13 cellular contexts compared by ENCODE assay signal in genomic region chr11:67486481-67487195, GRCh38. TPM values are rescaled to one million over a fixed set of nuclear protein-coding genes. Genes with fewer than 3 reads are reported as not detected.
DNase-seq lines count a peak whose midpoint lies in the region; ATAC-seq lines count a peak whose summit lies in the region.
"Had no signal": no experiment of that assay in that cellular context is flagged by ENCODE, and none has a peak within 500 bp of the region (broad histone marks: within the 10 kb centered on the region; RNA-seq: fewer than 3 reads in every experiment).

No MANE protein-coding gene starts in this region.

- H3K36me3 ChIP-seq in neuronal stem cell (replicated peaks in 1 of 2; ENCODE audit: control insufficient read depth in 2 of 2, insufficient read depth in 2 of 2, low read length in 2 of 2) = peaks cover 24 to 49% of the 10 kb centered on the region in 2 donors

- H3K4me1 Mint-ChIP-seq in activated CD4-positive, alpha-beta T cell treated with anti-CD3 and anti-CD28 coated beads, Interleukin-2, amount 10 ng/mL, durations not matched to agents 24 days and 14 days = peaks cover 59% of the 10 kb centered on the region
- peaks cover 68% of the 10 kb centered on the region for H3K4me1 Mint-ChIP-seq in activated T-cell treated with anti-CD3 and anti-CD28 coated beads, Interleukin-2, amount 50 U/mL, for 4 hours (ENCODE audit: low read depth)

- H3K9me3 ChIP-seq in neuronal stem cell (replicated peaks in 1 of 2; ENCODE audit: control insufficient read depth in 2 of 2, insufficient read depth in 1 of 2, low read depth in 1 of 2, low read length in 2 of 2) = peaks cover 0 to 3% of the 10 kb centered on the region in 2 donors
- H3K9me3 ChIP-seq: A549, SK-N-SH had no signal

- H3K27ac ChIP-seq in neuronal stem cell (replicated peaks; ENCODE audit: low read length) = no peak overlapping the region
- H3K27ac ChIP-seq: A549, foreskin keratinocyte had no signal

- no peak overlapping the region for H3K18ac ChIP-seq in neuronal stem cell (ENCODE audit: low read length)

- no peak overlapping the region for H2AK5ac ChIP-seq in neuronal stem cell (ENCODE audit: low read depth, low read length)

- peaks cover 6% of the 10 kb centered on the region for H3K9me3 Mint-ChIP-seq in activated CD4-positive, alpha-beta T cell treated with anti-CD3 and anti-CD28 coated beads, Interleukin-2, amount 10 ng/mL, durations not matched to agents 24 days and 14 days
- H3K9me3 Mint-ChIP-seq in activated T-cell treated with anti-CD3 and anti-CD28 coated beads, Interleukin-2, amount 50 U/mL, for 4 hours = no peaks in the 10 kb centered on the region

- no peak overlapping the region for H2BK12ac ChIP-seq in neuronal stem cell (ENCODE audit: low read length)

- no peak overlapping the region for H2BK15ac ChIP-seq in neuronal stem cell (ENCODE audit: low read length)

- no peak overlapping the region for H3K14ac ChIP-seq in neuronal stem cell (ENCODE audit: low read length)

- no peak overlapping the region for H3K4ac ChIP-seq in neuronal stem cell (ENCODE audit: low read length)

- H3K4me1 ChIP-seq in neuronal stem cell (ENCODE audit: control insufficient read depth in 2 of 2, insufficient read depth in 1 of 2, low read depth in 1 of 2, low read length in 2 of 2) = peaks cover 4 to 7% of the 10 kb centered on the region in 2 donors
- H3K4me1 ChIP-seq: foreskin keratinocyte had no signal

- no peak overlapping the region for H4K91ac ChIP-seq in neuronal stem cell (ENCODE audit: low read depth, low read length, poor library complexity)

- intact Hi-C loops in activated CD4-positive, alpha-beta T cell treated with anti-CD3 and anti-CD28 coated beads, Interleukin-2, amount 10 ng/mL, durations not matched to agents 24 days and 14 days (cut with micrococcal nuclease) = loop anchor here (1.0 to 10.0 kb wide), 3 partner anchors 20 to 532 kb away; partner anchors contain the start of genes PC and PTPRCAP

- H3K4me3 ChIP-seq in neuronal stem cell (ENCODE audit: low read length in 2 of 2) = no peak overlapping the region
- H3K4me3 ChIP-seq: A549 had no signal

- no CpG with 5 or more reads among the region's 20 CpGs for WGBS in neuronal stem cell (ENCODE audit: extremely low coverage in 2 of 2, insufficient read length in 2 of 2, insufficient replicate concordance in 1 of 2), 2 donors

- peak overlapping the region; percentile 21 for H3K9ac ChIP-seq in neuronal stem cell (ENCODE audit: low read depth, low read length, poor library complexity)
- H3K9ac ChIP-seq: SK-N-SH had no signal

- no peaks in the 10 kb centered on the region for H3K27me3 Mint-ChIP-seq in activated CD4-positive, alpha-beta T cell treated with anti-CD3 and anti-CD28 coated beads, Interleukin-2, amount 10 ng/mL, durations not matched to agents 24 days and 14 days
- no peaks in the 10 kb centered on the region for H3K27me3 Mint-ChIP-seq in activated T-cell treated with anti-CD3 and anti-CD28 coated beads, Interleukin-2, amount 50 U/mL, for 4 hours (ENCODE audit: low read depth)

- no peak overlapping the region for H3K4me2 ChIP-seq in neuronal stem cell (ENCODE audit: insufficient read depth, low read length, poor library complexity, severe bottlenecking)
- H3K4me2 ChIP-seq: A549, SK-N-SH had no signal

- no peak overlapping the region for H4K8ac ChIP-seq in neuronal stem cell (ENCODE audit: low read depth, low read length)

- no peaks in the 10 kb centered on the region for H3K27me3 ChIP-seq in neuronal stem cell (ENCODE audit: control insufficient read depth in 3 of 3, insufficient read depth in 3 of 3, low read depth in 1 of 3, low read length in 3 of 3)
- H3K27me3 ChIP-seq: foreskin keratinocyte had no signal

- H2AFZ ChIP-seq in neuronal stem cell (ENCODE audit: low read length) = no peak overlapping the region

- peak; percentile 31 for ATAC-seq in HG02642 (IDR thresholded peaks at IDR 0.05; ENCODE audit: poor library complexity, unreplicated experiment)
- no peak for ATAC-seq in activated T-cell treated with anti-CD3 and anti-CD28 coated beads, Interleukin-2, amount 50 U/mL, for 4 hours
- ATAC-seq: A549, foreskin keratinocyte had no signal

- peak; percentile 79 for DNase-seq in activated CD4-positive, alpha-beta T cell treated with anti-CD3 and anti-CD28 coated beads, Interleukin-2, amount 10 ng/mL, durations not matched to agents 24 days and 14 days
- no peak for DNase-seq in activated CD4-positive, alpha-beta T cell treated with anti-CD3 and anti-CD28 coated beads for 4 hours
- DNase-seq in activated T-cell treated with anti-CD3 and anti-CD28 coated beads, Interleukin-2, amount 50 U/mL, for 4 hours = no peak
- no peak for DNase-seq in neuronal stem cell (ENCODE audit: low spot score)
- no peak for DNase-seq in NCI-H1048 (lab: John Stamatoyannopoulos, UW)
- no peak for DNase-seq in NCI-H526 (lab: John Stamatoyannopoulos, UW)
- DNase-seq in glomerular visceral epithelial cell (ENCODE audit: extremely low spot score) = no peak
- DNase-seq: foreskin keratinocyte, midbrain, NCI-H1930, SK-N-SH had no signal

- H3K4me3 Mint-ChIP-seq in activated CD4-positive, alpha-beta T cell treated with anti-CD3 and anti-CD28 coated beads, Interleukin-2, amount 10 ng/mL, durations not matched to agents 24 days and 14 days = peak overlapping the region; percentile 96
- peak overlapping the region; percentile 66 for H3K4me3 Mint-ChIP-seq in activated T-cell treated with anti-CD3 and anti-CD28 coated beads, Interleukin-2, amount 50 U/mL, for 4 hours

- peak overlapping the region; percentile 95 for H3K23ac ChIP-seq in neuronal stem cell (ENCODE audit: low read depth, low read length, poor library complexity)

- H2BK120ac ChIP-seq in neuronal stem cell (ENCODE audit: low read depth, low read length) = no peak overlapping the region

- peak overlapping the region; percentile 99 for H3K27ac Mint-ChIP-seq in activated CD4-positive, alpha-beta T cell treated with anti-CD3 and anti-CD28 coated beads, Interleukin-2, amount 10 ng/mL, durations not matched to agents 24 days and 14 days

- peaks cover 62% of the 10 kb centered on the region for H3K36me3 Mint-ChIP-seq in activated CD4-positive, alpha-beta T cell treated with anti-CD3 and anti-CD28 coated beads, Interleukin-2, amount 10 ng/mL, durations not matched to agents 24 days and 14 days (ENCODE audit: low read depth)
- peaks cover 22% of the 10 kb centered on the region for H3K36me3 Mint-ChIP-seq in activated T-cell treated with anti-CD3 and anti-CD28 coated beads, Interleukin-2, amount 50 U/mL, for 4 hours (ENCODE audit: insufficient read depth)

- H3K79me1 ChIP-seq in neuronal stem cell (ENCODE audit: low read depth, low read length) = peaks cover 10% of the 10 kb centered on the region

- no peak overlapping the region for H2BK5ac ChIP-seq in neuronal stem cell (ENCODE audit: low read length)

RNA-seq across cellular contexts. Expression of gene AIP, which starts 3.8 kb away (rescaled TPM):
- total RNA-seq in activated CD4-positive, alpha-beta T cell treated with anti-CD3 and anti-CD28 coated beads, Interleukin-2, amount 10 ng/mL, durations not matched to agents 24 days and 14 days = 186 and 189 TPM in 2 replicates
- total RNA-seq in activated T-cell treated with anti-CD3 and anti-CD28 coated beads, Interleukin-2, amount 50 U/mL, for 4 hours = 100 to 1,000 TPM; 156 to 183 (median 166) TPM
- 39.8 TPM for polyA plus RNA-seq in neuronal stem cell (2013, experiment 1 of 2)
- polyA plus RNA-seq in neuronal stem cell (2013, experiment 2 of 2) = 38.5 TPM

RNA-seq across cellular contexts. Expression of gene TMEM134, which starts 17.6 kb away (rescaled TPM):
- 56.8 and 58.3 TPM in 2 replicates for total RNA-seq in activated CD4-positive, alpha-beta T cell treated with anti-CD3 and anti-CD28 coated beads, Interleukin-2, amount 10 ng/mL, durations not matched to agents 24 days and 14 days
- total RNA-seq in activated T-cell treated with anti-CD3 and anti-CD28 coated beads, Interleukin-2, amount 50 U/mL, for 4 hours = 10 to 100 TPM; 31.1 to 36.3 (median 32.9) TPM
- polyA plus RNA-seq in neuronal stem cell (2013, experiment 1 of 2) = 76.5 TPM
- 73.2 TPM for polyA plus RNA-seq in neuronal stem cell (2013, experiment 2 of 2)

RNA-seq across cellular contexts. Expression of gene PITPNM1, which starts 18.5 kb away (rescaled TPM):
- 126 and 128 TPM in 2 replicates for total RNA-seq in activated CD4-positive, alpha-beta T cell treated with anti-CD3 and anti-CD28 coated beads, Interleukin-2, amount 10 ng/mL, durations not matched to agents 24 days and 14 days
- 100 to 1,000 TPM in 1 of 3 donors, 10 to 100 TPM in 2; 88.8 to 118 (median 96.4) TPM for total RNA-seq in activated T-cell treated with anti-CD3 and anti-CD28 coated beads, Interleukin-2, amount 50 U/mL, for 4 hours
- 54.3 TPM for polyA plus RNA-seq in neuronal stem cell (2013, experiment 1 of 2)
- polyA plus RNA-seq in neuronal stem cell (2013, experiment 2 of 2) = 53.2 TPM

RNA-seq across cellular contexts. Expression of gene CDK2AP2, which starts 21.3 kb away (rescaled TPM):
- total RNA-seq in activated CD4-positive, alpha-beta T cell treated with anti-CD3 and anti-CD28 coated beads, Interleukin-2, amount 10 ng/mL, durations not matched to agents 24 days and 14 days = 93.5 and 97.9 TPM in 2 replicates
- 10 to 100 TPM; 79.1 to 89.1 (median 86.2) TPM for total RNA-seq in activated T-cell treated with anti-CD3 and anti-CD28 coated beads, Interleukin-2, amount 50 U/mL, for 4 hours
- polyA plus RNA-seq in neuronal stem cell (2013, experiment 1 of 2) = 32.9 TPM
- 30.1 TPM for polyA plus RNA-seq in neuronal stem cell (2013, experiment 2 of 2)

RNA-seq across cellular contexts. Expression of gene CABP4, which starts 31.5 kb away (rescaled TPM):
- 0.66 and 0.68 TPM in 2 replicates for total RNA-seq in activated CD4-positive, alpha-beta T cell treated with anti-CD3 and anti-CD28 coated beads, Interleukin-2, amount 10 ng/mL, durations not matched to agents 24 days and 14 days
- total RNA-seq in activated T-cell treated with anti-CD3 and anti-CD28 coated beads, Interleukin-2, amount 50 U/mL, for 4 hours = 1 to 10 TPM in 2 of 3 donors, under 1 TPM in 1; 0.48 to 1.5 (median 1.1) TPM
- 0.01 TPM for polyA plus RNA-seq in neuronal stem cell (2013, experiment 1 of 2)
- 0.04 TPM for polyA plus RNA-seq in neuronal stem cell (2013, experiment 2 of 2)
- total RNA-seq: foreskin keratinocyte had no signal
- polyA plus RNA-seq: A549, foreskin keratinocyte, SK-N-SH had no signal
